Comparison of ENCODE assay signal across 1 cellular context in genomic region chr1:3668585-3669300, GRCh38.
TF ChIP-seq lines count a peak whose summit lies in the region.

No MANE protein-coding gene starts in this region.

TF ChIP-seq in GM23338, 12 proteins besides CTCF, POLR2A, EP300 and RAD21 (continued from another document):
- TF ChIP-seq, protein P1, sequence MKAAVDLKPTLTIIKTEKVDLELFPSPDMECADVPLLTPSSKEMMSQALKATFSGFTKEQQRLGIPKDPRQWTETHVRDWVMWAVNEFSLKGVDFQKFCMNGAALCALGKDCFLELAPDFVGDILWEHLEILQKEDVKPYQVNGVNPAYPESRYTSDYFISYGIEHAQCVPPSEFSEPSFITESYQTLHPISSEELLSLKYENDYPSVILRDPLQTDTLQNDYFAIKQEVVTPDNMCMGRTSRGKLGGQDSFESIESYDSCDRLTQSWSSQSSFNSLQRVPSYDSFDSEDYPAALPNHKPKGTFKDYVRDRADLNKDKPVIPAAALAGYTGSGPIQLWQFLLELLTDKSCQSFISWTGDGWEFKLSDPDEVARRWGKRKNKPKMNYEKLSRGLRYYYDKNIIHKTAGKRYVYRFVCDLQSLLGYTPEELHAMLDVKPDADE (IDR thresholded peaks at IDR 0.05), result no peak
- TF ChIP-seq ZNF114 (CRISPR knock-in tag; IDR thresholded peaks at IDR 0.05), result no peak
- no peak for TF ChIP-seq CREB1 (CRISPR knock-in tag; IDR thresholded peaks at IDR 0.05; ENCODE audit: low read depth)
- TF ChIP-seq, protein P2, sequence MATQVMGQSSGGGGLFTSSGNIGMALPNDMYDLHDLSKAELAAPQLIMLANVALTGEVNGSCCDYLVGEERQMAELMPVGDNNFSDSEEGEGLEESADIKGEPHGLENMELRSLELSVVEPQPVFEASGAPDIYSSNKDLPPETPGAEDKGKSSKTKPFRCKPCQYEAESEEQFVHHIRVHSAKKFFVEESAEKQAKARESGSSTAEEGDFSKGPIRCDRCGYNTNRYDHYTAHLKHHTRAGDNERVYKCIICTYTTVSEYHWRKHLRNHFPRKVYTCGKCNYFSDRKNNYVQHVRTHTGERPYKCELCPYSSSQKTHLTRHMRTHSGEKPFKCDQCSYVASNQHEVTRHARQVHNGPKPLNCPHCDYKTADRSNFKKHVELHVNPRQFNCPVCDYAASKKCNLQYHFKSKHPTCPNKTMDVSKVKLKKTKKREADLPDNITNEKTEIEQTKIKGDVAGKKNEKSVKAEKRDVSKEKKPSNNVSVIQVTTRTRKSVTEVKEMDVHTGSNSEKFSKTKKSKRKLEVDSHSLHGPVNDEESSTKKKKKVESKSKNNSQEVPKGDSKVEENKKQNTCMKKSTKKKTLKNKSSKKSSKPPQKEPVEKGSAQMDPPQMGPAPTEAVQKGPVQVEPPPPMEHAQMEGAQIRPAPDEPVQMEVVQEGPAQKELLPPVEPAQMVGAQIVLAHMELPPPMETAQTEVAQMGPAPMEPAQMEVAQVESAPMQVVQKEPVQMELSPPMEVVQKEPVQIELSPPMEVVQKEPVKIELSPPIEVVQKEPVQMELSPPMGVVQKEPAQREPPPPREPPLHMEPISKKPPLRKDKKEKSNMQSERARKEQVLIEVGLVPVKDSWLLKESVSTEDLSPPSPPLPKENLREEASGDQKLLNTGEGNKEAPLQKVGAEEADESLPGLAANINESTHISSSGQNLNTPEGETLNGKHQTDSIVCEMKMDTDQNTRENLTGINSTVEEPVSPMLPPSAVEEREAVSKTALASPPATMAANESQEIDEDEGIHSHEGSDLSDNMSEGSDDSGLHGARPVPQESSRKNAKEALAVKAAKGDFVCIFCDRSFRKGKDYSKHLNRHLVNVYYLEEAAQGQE (IDR thresholded peaks at IDR 0.05; ENCODE audit: unreplicated experiment), result no peak
- no peak for TF ChIP-seq POLR2AphosphoS5 (IDR thresholded peaks at IDR 0.05; ENCODE audit: low read depth)
- TF ChIP-seq EZH2phosphoT487 (IDR thresholded peaks at IDR 0.05; ENCODE audit: unreplicated experiment), result no peak
TF ChIP-seq in GM23338: peak in this region for 0.
